12 cellular contexts compared by ENCODE assay signal in genomic region chr21:35150562-35151226, GRCh38.
DNase-seq lines count a peak whose midpoint lies in the region; ATAC-seq, FAIRE-seq and TF ChIP-seq lines count a peak whose summit lies in the region.
"Had no signal": no experiment of that assay in that cellular context is flagged by ENCODE, and none has a peak within 500 bp of the region (broad histone marks: within the 10 kb centered on the region; RNA-seq: fewer than 3 reads in every experiment).

No MANE protein-coding gene starts in this region.

- H3K36me3 Mint-ChIP-seq in osteocyte (ENCODE audit: unreplicated experiment) (peaks cover 6% of the 10 kb centered on the region), GM23338 (ENCODE audit: low read depth) (no peaks in the 10 kb centered on the region)
- H3K36me3 Mint-ChIP-seq: memory B cell had no signal

- peak overlapping the region; percentile 75 for H3K27ac Mint-ChIP-seq in osteocyte (ENCODE audit: unreplicated experiment)
- H3K27ac Mint-ChIP-seq in GM23338, result no peak overlapping the region
- H3K27ac Mint-ChIP-seq: dendritic cell treated with granulocyte-macrophage colony-stimulating factor and Interleukin-4, amounts not matched to agents 40 ng/mL and 50 ng/mL, for 4 days; memory B cell had no signal

- ATAC-seq in GM23338, result no peak

- H3K9me3 Mint-ChIP-seq in osteocyte (ENCODE audit: unreplicated experiment), result peaks cover 11% of the 10 kb centered on the region
- no peaks in the 10 kb centered on the region for H3K9me3 Mint-ChIP-seq in GM23338
- H3K9me3 Mint-ChIP-seq: dendritic cell treated with granulocyte-macrophage colony-stimulating factor and Interleukin-4, amounts not matched to agents 40 ng/mL and 50 ng/mL, for 4 days; memory B cell had no signal

- CTCF ChIA-PET in PC-9 (lab: Charles Lee), result no interaction called here

- H4K20me1 ChIP-seq in PC-9 (ENCODE audit: insufficient read depth) (no peaks in the 10 kb centered on the region), GM23338 (replicated peaks; ENCODE audit: insufficient read depth) (no peaks in the 10 kb centered on the region)

- H3K4me1 Mint-ChIP-seq in osteocyte (ENCODE audit: unreplicated experiment) (peaks cover 40% of the 10 kb centered on the region), GM23338 (no peaks in the 10 kb centered on the region)
- H3K4me1 Mint-ChIP-seq: memory B cell had no signal

- H3K4me1 ChIP-seq in PC-9 (replicated peaks; ENCODE audit: insufficient read depth) (peaks cover 17% of the 10 kb centered on the region), GM23338 (ENCODE audit: insufficient read depth) (no peaks in the 10 kb centered on the region)
- H3K4me1 ChIP-seq: Caco-2 had no signal

- H3K36me3 ChIP-seq in PC-9 (ENCODE audit: low read depth) (0 out of 2 replicates have a peak, but pooled peaks cover 8% of the 10 kb centered on the region), GM23338 (ENCODE audit: insufficient read depth) (no peaks in the 10 kb centered on the region)
- H3K36me3 ChIP-seq: thoracic aorta had no signal

- H3K9me2 ChIP-seq in PC-9 (ENCODE audit: insufficient read depth) (no peaks in the 10 kb centered on the region), GM23338 (ENCODE audit: insufficient read depth) (0 out of 2 replicates have a peak, but pooled peaks cover 2% of the 10 kb centered on the region)

- in situ Hi-C loops in ACHN (cut with HindIII; ENCODE audit: low pct_ligation_motif_present, low pct_unique_long_range_greater_than_20kb, low sequenced_read_pairs), result no loop called here

- H2AFZ ChIP-seq in PC-9 (no peak overlapping the region), GM23338 (no peak overlapping the region)

- H3K27me3 ChIP-seq in PC-9 (ENCODE audit: insufficient read depth, low read depth) (no peaks in the 10 kb centered on the region), GM23338 (ENCODE audit: insufficient read depth) (no peaks in the 10 kb centered on the region)

- peak; percentile 58 for FAIRE-seq in H54 (lab: Jason Lieb, UNC)

- TF ChIP-seq CTCF in PC-9 (conservative IDR thresholded peaks at IDR 0.05) (no peak), choroid plexus epithelial cell (conservative IDR thresholded peaks at IDR 0.05; ENCODE audit: low read depth, low read length) (no peak), osteocyte (IDR thresholded peaks at IDR 0.05) (no peak), GM23338 (conservative IDR thresholded peaks at IDR 0.05; ENCODE audit: low read depth in 2 of 2) (no peak)

- no peak for TF ChIP-seq POLR2A in H54 (IDR thresholded peaks at IDR 0.05; ENCODE audit: low read depth, low read length)

- no peak overlapping the region for H3K4me3 Mint-ChIP-seq in osteocyte (ENCODE audit: unreplicated experiment)
- no peak overlapping the region for H3K4me3 Mint-ChIP-seq in GM23338
- H3K4me3 Mint-ChIP-seq: dendritic cell treated with granulocyte-macrophage colony-stimulating factor and Interleukin-4, amounts not matched to agents 40 ng/mL and 50 ng/mL, for 4 days; memory B cell had no signal

- H3F3A ChIP-seq in PC-9 (ENCODE audit: insufficient read depth, low read depth), result peaks cover 20% of the 10 kb centered on the region; the same call in 1 of the 2 replicates
- no peaks in the 10 kb centered on the region for H3F3A ChIP-seq in GM23338 (replicated peaks; ENCODE audit: low read depth)

- H3K27ac ChIP-seq in PC-9 (peak overlapping the region; percentile 86), GM23338 (ENCODE audit: low read depth) (no peak overlapping the region)
- H3K27ac ChIP-seq: thoracic aorta had no signal

- H3K4me2 ChIP-seq in PC-9, result no peak overlapping the region
- H3K4me2 ChIP-seq in GM23338, result no peak overlapping the region

- no peaks in the 10 kb centered on the region for H3K79me2 ChIP-seq in PC-9 (ENCODE audit: low read depth)
- H3K79me2 ChIP-seq in GM23338 (replicated peaks; ENCODE audit: insufficient read depth), result no peaks in the 10 kb centered on the region

- POLR2A ChIA-PET in PC-9 (lab: Charles Lee; ENCODE audit: unreplicated experiment), result no interaction called here

- no peaks in the 10 kb centered on the region for H3K27me3 Mint-ChIP-seq in osteocyte (ENCODE audit: unreplicated experiment)
- no peaks in the 10 kb centered on the region for H3K27me3 Mint-ChIP-seq in GM23338 (ENCODE audit: insufficient read depth, low read depth, poor library complexity)

- no peak overlapping the region for H3K4me3 ChIP-seq in PC-9
- no peak overlapping the region for H3K4me3 ChIP-seq in choroid plexus epithelial cell (ENCODE audit: low read depth, low read length)
- no peak overlapping the region for H3K4me3 ChIP-seq in GM23338
- H3K4me3 ChIP-seq: thoracic aorta had no signal

- intact Hi-C loops in PC-9 (cut with micrococcal nuclease; ENCODE audit: unreplicated experiment), result no loop called here

- no TSS peak for BruUV-seq in PC-9 (replicated peaks; lab: Mats Ljungman, UMichigan)

- DNase-seq in H54 (ENCODE audit: insufficient read length, low spot score) (no peak), PC-9 (no peak), choroid plexus epithelial cell (ENCODE audit: low read depth) (peak; percentile 83), osteocyte (ENCODE audit: extremely low spot score, unreplicated experiment) (no peak), ACHN (no peak), GM23338 (ENCODE audit: low spot score) (no peak), AG20443 (ENCODE audit: low spot score) (no peak)
- DNase-seq: Caco-2, NCI-H524 had no signal

- H3K9me3 ChIP-seq in PC-9 (ENCODE audit: insufficient read depth, low read depth), result peaks cover 5% of the 10 kb centered on the region; the same call in 1 of the 2 replicates
- H3K9me3 ChIP-seq: Caco-2, thoracic aorta had no signal

TF ChIP-seq in GM23338, 12 proteins besides CTCF, POLR2A, EP300 and RAD21 (continues in another document):
- TF ChIP-seq REST (IDR thresholded peaks at IDR 0.05; ENCODE audit: unreplicated experiment) (no peak), ZNF331 (CRISPR knock-in tag; IDR thresholded peaks at IDR 0.05; ENCODE audit: low read depth) (no peak)
